In genomic region chr18:64091526-64091925, GRCh38 we compare ENCODE assay signal across 31 cellular contexts. TPM values are rescaled to one million over a fixed set of nuclear protein-coding genes. Genes with fewer than 3 reads are reported as not detected.
DNase-seq lines count a peak whose midpoint lies in the region; ATAC-seq, FAIRE-seq and TF ChIP-seq lines count a peak whose summit lies in the region.
"Had no signal": no experiment of that assay in that cellular context is flagged by ENCODE, and none has a peak within 500 bp of the region (broad histone marks: within the 10 kb centered on the region; RNA-seq: fewer than 3 reads in every experiment).

No MANE protein-coding gene starts in this region.

- TF ChIP-seq POLR2A in GM12878 (IDR thresholded peaks at IDR 0.05; ENCODE audit: low read depth, low read length), result no peak

- H3K79me2 ChIP-seq in GM12878 (ENCODE audit: control insufficient read depth, insufficient read depth, low read length), result no peaks in the 10 kb centered on the region

- H3K9ac ChIP-seq in GM12878 (ENCODE audit: control insufficient read depth, insufficient read depth, low read length), result no peak overlapping the region

- TF ChIP-seq EP300 in GM12878 (IDR thresholded peaks at IDR 0.05; ENCODE audit: borderline replicate concordance in 1 of 2, control insufficient read depth in 1 of 2, low read depth in 2 of 2, low read length in 2 of 2), result no peak

- ATAC-seq in GM19025 (IDR thresholded peaks at IDR 0.05; ENCODE audit: low read depth, unreplicated experiment) (peak; percentile 53), GM21786 (IDR thresholded peaks at IDR 0.05; ENCODE audit: unreplicated experiment) (peak; percentile 58), HG03139 (IDR thresholded peaks at IDR 0.05; ENCODE audit: unreplicated experiment) (peak; percentile 62), GM12878 (peak; percentile 65)
- ATAC-seq: activated CD8-positive, alpha-beta memory T cell treated with anti-CD3 and anti-CD28 coated beads, Interleukin-2, amount 10 ng/mL, durations not matched to agents 7 days and 5 days; activated T-cell treated with anti-CD3 and anti-CD28 coated beads, Interleukin-2, amount 50 U/mL, for 72 hours; K562 had no signal

- no peak overlapping the region for H3K27ac ChIP-seq in GM12878 (ENCODE audit: control insufficient read depth, insufficient read depth)
- H3K27ac ChIP-seq: brain microvascular endothelial cell, neutrophil had no signal

- H4K20me1 ChIP-seq in GM12878 (ENCODE audit: control insufficient read depth, insufficient read depth), result no peaks in the 10 kb centered on the region

- FAIRE-seq in GM12878 (lab: Jason Lieb, UNC), result no peak
- no peak for FAIRE-seq in RCC 7860 (lab: Jason Lieb, UNC)
- FAIRE-seq: K562 had no signal

- no peak for TF ChIP-seq RAD21 in GM12878 (IDR thresholded peaks at IDR 0.05; ENCODE audit: insufficient read depth, low read depth, low read length)

- RAD21 ChIA-PET in GM12878 (lab: Charles Lee; ENCODE audit: unreplicated experiment), result interaction anchor here (1.2 kb wide), 1 partner anchor 8 kb away, joined by 5 read pairs; no protein-coding TSS in a partner anchor

- BruUV-seq in GM12878 (replicated peaks; lab: Mats Ljungman, UMichigan), result no TSS peak

- H2AFZ ChIP-seq in GM12878 (ENCODE audit: control insufficient read depth, low read depth, low read length), result no peak overlapping the region

- no peak overlapping the region for H3K4me2 ChIP-seq in GM12878 (ENCODE audit: control insufficient read depth, insufficient read depth)

- DNase-seq in GM12878 (ENCODE audit: low read depth, low spot score) (no peak), cerebellar cortex (ENCODE audit: low spot score) (no peak), medulla oblongata (ENCODE audit: extremely low spot score) (no peak), RCC 7860 (ENCODE audit: low spot score) (no peak)
- no peak for DNase-seq in activated naive CD4-positive, alpha-beta T cell treated with anti-CD3 and anti-CD28 coated beads, Interleukin-2, amount 50 U/mL, for 16 hours
- DNase-seq: activated CD4-positive, alpha-beta T cell treated with anti-CD3 and anti-CD28 coated beads, Interleukin-2, amount 50 U/mL, for 1 hour; activated CD8-positive, alpha-beta memory T cell treated with anti-CD3 and anti-CD28 coated beads, Interleukin-2, amount 10 ng/mL, durations not matched to agents 7 days and 5 days; activated naive CD4-positive, alpha-beta T cell treated with Interleukin-2 at 50 U/mL for 16 hours; activated T-cell treated with anti-CD3 and anti-CD28 coated beads, Interleukin-2, amount 50 U/mL, for 72 hours; brain microvascular endothelial cell; CD4-positive, CD25-positive, alpha-beta regulatory T cell; DMS 273 treated with DMSO at 0.1 percent for 48 hours; effector memory CD4-positive, alpha-beta T cell; foreskin fibroblast; mesendoderm; MM.1S; NCI-H1417 treated with DMSO at 0.1 percent for 48 hours; NCI-H446; NCI-H82; Right ventricle myocardium superior had no signal

- no peaks in the 10 kb centered on the region for H3K4me1 ChIP-seq in GM12878 (ENCODE audit: control insufficient read depth, insufficient read depth, low read length)
- H3K4me1 ChIP-seq: HAP-1 had no signal

- H3K36me3 ChIP-seq in GM12878 (ENCODE audit: control insufficient read depth in 2 of 2, insufficient read depth in 2 of 2, low read length in 1 of 2), result no peaks in the 10 kb centered on the region
- H3K36me3 ChIP-seq: brain microvascular endothelial cell, HAP-1, neutrophil had no signal

- no peaks in the 10 kb centered on the region for H3K27me3 ChIP-seq in GM12878 (replicated peaks in 1 of 2; ENCODE audit: control insufficient read depth in 2 of 2, insufficient read depth in 2 of 2, low read length in 1 of 2)
- H3K27me3 ChIP-seq: brain microvascular endothelial cell, neutrophil had no signal

- intact Hi-C loops in GM12878 (cut with micrococcal nuclease; ENCODE audit: unreplicated experiment), result no loop called here

- no peaks in the 10 kb centered on the region for H3K9me3 ChIP-seq in GM12878 (replicated peaks; ENCODE audit: control insufficient read depth, insufficient read depth, low read length)
- H3K9me3 ChIP-seq: HAP-1, neutrophil had no signal

- H3K4me3 ChIP-seq in GM12878, result no peak overlapping the region
- H3K4me3 ChIP-seq: HAP-1, K562 had no signal

- SMC1A ChIA-PET in GM12878 (lab: Charles Lee; ENCODE audit: uncharacterized antibody, unreplicated experiment), result interaction anchor here (1.1 to 1.6 kb wide), 2 partner anchors 9 to 319 kb away, joined by 5 read pairs; no protein-coding TSS in a partner anchor

- CTCF ChIA-PET in GM12878 (lab: Yijun Ruan, JAX), result interaction anchor here (0.8 to 1.9 kb wide), 3 partner anchors 10 to 318 kb away, joined by 3 to 7 read pairs (median 4); no protein-coding TSS in a partner anchor

- TF ChIP-seq CTCF in GM12878 (IDR thresholded peaks at IDR 0.05 in 2 of 3, conservative IDR thresholded peaks at IDR 0.05 in 1 of 3; ENCODE audit: control insufficient read depth in 2 of 3, extremely low read depth in 1 of 3, insufficient read depth in 1 of 3, low read depth in 3 of 3, low read length in 3 of 3), result no peak

- POLR2A ChIA-PET in GM12878 (lab: Charles Lee), result interaction anchor here (0.9 kb wide), 1 partner anchor 9 kb away, joined by 4 read pairs; no protein-coding TSS in a partner anchor

- in situ Hi-C loops in GM12878 (cut with MboI), result no loop called here

TF ChIP-seq in GM12878, 131 proteins besides CTCF, POLR2A, EP300 and RAD21:
- TF ChIP-seq IKZF1 (conservative IDR thresholded peaks at IDR 0.05) (peak; percentile 42; the same call in 1 of the 2 replicates), DPF2 (IDR thresholded peaks at IDR 0.05) (0 out of 2 replicates have a peak, but pooled peaks have one; percentile 19), ASH2L (IDR thresholded peaks at IDR 0.05; ENCODE audit: borderline replicate concordance, low read depth) (no peak), MTA2 (IDR thresholded peaks at IDR 0.05; ENCODE audit: low read depth) (peak; percentile 35; the same call in 1 of the 2 replicates), ATF7 (IDR thresholded peaks at IDR 0.05; ENCODE audit: low read depth) (peak; percentile 45; the same call in 1 of the 2 replicates)

RNA-seq across cellular contexts. Expression of gene LINC00305, which starts 57.4 kb away (rescaled TPM):
- total RNA-seq in GM12878 (2013; cell fraction: nucleolus; rRNA removed), result not detected in 2 replicates
- total RNA-seq in GM12878 (2014; rRNA removed) (0.49 TPM in 1 of 2 replicates, not detected in the other), GM12878 (2014; rRNA removed; fragmentation: Illumina TruSeq; extraction: Trizol) (not detected in 2 replicates), GM12878 (2021) (not detected in 2 replicates)
- not detected for polyA plus RNA-seq in GM12878 (2011; ENCODE audit: low read depth)
- polyA plus RNA-seq in GM12878 (2011; rRNA removed) (19.4 and 30.7 TPM in 2 replicates), GM12878 (2014; fragmentation: Illumina TruSeq; extraction: Trizol) (not detected in 2 replicates), GM12878 (2014; fragmentation: Nextera tagmentation; extraction: Ambion mirVana) (under 1 TPM; 0.11 to 0.26 TPM), GM12878 (2014; rRNA removed) (not detected in 2 replicates), GM12878 (2016; fragmentation: Nextera tagmentation; extraction: Ambion mirVana) (not detected)
- polyA plus RNA-seq in GM12878 (2011; cell fraction: cytosol; rRNA removed), result 2.8 and 3.8 TPM in 2 replicates
- polyA plus RNA-seq in GM12878 (2011; cell fraction: nucleus; rRNA removed), result 9.2 and 10.1 TPM in 2 replicates
- not detected in 2 replicates for polyA plus RNA-seq in GM12878 (2012)
- 1.7 and 1.9 TPM in 2 replicates for polyA minus RNA-seq in GM12878 (2011; rRNA and poly(A)+ RNA removed)
- not detected in 2 replicates for polyA minus RNA-seq in GM12878 (2011; cell fraction: cytosol; rRNA and poly(A)+ RNA removed)
- polyA minus RNA-seq in GM12878 (2011; cell fraction: nucleus; rRNA and poly(A)+ RNA removed), result 0.86 TPM in 1 of 2 replicates, not detected in the other
- total RNA-seq: activated CD8-positive, alpha-beta memory T cell treated with anti-CD3 and anti-CD28 coated beads, Interleukin-2, amount 10 ng/mL, durations not matched to agents 7 days and 5 days; activated T-cell treated with anti-CD3 and anti-CD28 coated beads, Interleukin-2, amount 50 U/mL, for 72 hours; CD4-positive, CD25-positive, alpha-beta regulatory T cell; HT1080; K562; myocyte; OCI-LY7; pulmonary artery endothelial cell; Right ventricle myocardium superior had no signal
- polyA plus RNA-seq: CD4-positive, CD25-positive, alpha-beta regulatory T cell; esophagus; K562 had no signal
